ENCODE assay signal across 11 cellular contexts in genomic region chr22:25178348-25178747, GRCh38. TPM values are rescaled to one million over a fixed set of nuclear protein-coding genes. Genes with fewer than 3 reads are reported as not detected.
A peak's percentile ranks its signal among the peaks of the same experiment; 100 is the strongest.
DNase-seq lines count a peak whose midpoint lies in the region; ATAC-seq and TF ChIP-seq lines count a peak whose summit lies in the region.
"Not testable (repeated sequence)": the region's sequence is repeated elsewhere in the genome, so short reads cannot be mapped to it uniquely, and the experiment has no call there.
"Had no signal": no experiment of that assay in that cellular context is flagged by ENCODE, and none has a peak within 500 bp of the region (broad histone marks: within the 10 kb centered on the region; RNA-seq: fewer than 3 reads in every experiment).

No MANE protein-coding gene starts in this region.

- H3K4me3 ChIP-seq in CD4-positive, CD25-positive, alpha-beta regulatory T cell (ENCODE audit: low read depth, low read length); psoas muscle; upper lobe of right lung: not testable (repeated sequence)
- H3K4me3 ChIP-seq in heart right ventricle (peak overlapping the region in 1 of 10 donors; percentile 17), lower lobe of right lung (peak overlapping the region; percentile 33)

- H3K27ac ChIP-seq in CD4-positive, CD25-positive, alpha-beta regulatory T cell (ENCODE audit: insufficient read depth, low read length, poor library complexity, severe bottlenecking); lower lobe of right lung; psoas muscle; upper lobe of right lung: not testable (repeated sequence)
- H3K27ac ChIP-seq in RWPE1, result peak overlapping the region; percentile 92
- H3K27ac ChIP-seq in heart right ventricle, result peak overlapping the region in 1 of 10 donors; percentile 44

- H3K9me3 Mint-ChIP-seq in CD4-positive, CD25-positive, alpha-beta regulatory T cell; activated CD8-positive, alpha-beta T cell treated with anti-CD3 and anti-CD28 coated beads, Interleukin-2, amount 10 ng/mL, durations not matched to agents 7 days and 5 days (ENCODE audit: insufficient read depth); activated naive CD4-positive, alpha-beta T cell treated with anti-CD3 and anti-CD28 coated beads, Interleukin-2, amount 10 ng/mL, durations not matched to agents 7 days and 5 days: not testable (repeated sequence)

- H3K4me1 ChIP-seq in CD4-positive, CD25-positive, alpha-beta regulatory T cell (ENCODE audit: control insufficient read depth, insufficient read depth, low read length, poor library complexity, severe bottlenecking); heart right ventricle; lower lobe of right lung; psoas muscle; upper lobe of right lung: not testable (repeated sequence)

- not testable (repeated sequence) for H3K9me3 ChIP-seq in CD4-positive, CD25-positive, alpha-beta regulatory T cell (ENCODE audit: control insufficient read depth in 2 of 2, low read length in 2 of 2); lower lobe of right lung; psoas muscle; upper lobe of right lung
- peaks cover 0 to 12% (median 3%) of the 10 kb centered on the region in 11 donors for H3K9me3 ChIP-seq in heart right ventricle

- not testable (repeated sequence) for DNase-seq in CD4-positive, CD25-positive, alpha-beta regulatory T cell; RWPE1 (ENCODE audit: low spot score); activated CD8-positive, alpha-beta T cell treated with anti-CD3 and anti-CD28 coated beads, Interleukin-2, amount 10 ng/mL, durations not matched to agents 7 days and 5 days; activated naive CD4-positive, alpha-beta T cell treated with anti-CD3 and anti-CD28 coated beads, Interleukin-2, amount 10 ng/mL, durations not matched to agents 7 days and 5 days; heart right ventricle; lower lobe of right lung; psoas muscle
- peak; percentile 71 for DNase-seq in upper lobe of right lung

- WGBS in heart right ventricle, 2 donors, result 83 to 90% methylated on average over 6 of the region's 6 CpGs
- 85 to 91% (median 90%) methylated on average over 6 of the region's 6 CpGs for WGBS in psoas muscle, 3 donors

- H3K36me3 ChIP-seq in CD4-positive, CD25-positive, alpha-beta regulatory T cell (ENCODE audit: control insufficient read depth, insufficient read depth, low read length), result not testable (repeated sequence)
- H3K36me3 ChIP-seq in heart right ventricle, result peaks cover 0 to 92% (median 17%) of the 10 kb centered on the region in 9 donors
- H3K36me3 ChIP-seq in lower lobe of right lung, result peaks cover 50% of the 10 kb centered on the region
- peaks cover 0 to 77% of the 10 kb centered on the region in 2 donors for H3K36me3 ChIP-seq in psoas muscle (ENCODE audit: insufficient read depth in 1 of 2, low read depth in 1 of 2)
- H3K36me3 ChIP-seq in upper lobe of right lung, result peaks cover 28% of the 10 kb centered on the region

- peak in 1 of 2 donors; percentile 46 for ATAC-seq in CD4-positive, CD25-positive, alpha-beta regulatory T cell (ENCODE audit: low read depth in 2 of 2)
- not testable (repeated sequence) for ATAC-seq in activated CD8-positive, alpha-beta T cell treated with anti-CD3 and anti-CD28 coated beads, Interleukin-2, amount 10 ng/mL, durations not matched to agents 7 days and 5 days
- ATAC-seq in heart right ventricle, result peak in 5 of 8 donors; percentile 33 to 65 (median 42)
- peak in 1 of 2 donors; percentile 55 for ATAC-seq in lower lobe of right lung
- ATAC-seq in psoas muscle, result peak in 3 of 4 donors; percentile 28 to 60 (median 40)
- ATAC-seq in upper lobe of right lung, result peak; percentile 9

- H3K4me1 Mint-ChIP-seq in CD4-positive, CD25-positive, alpha-beta regulatory T cell; activated CD8-positive, alpha-beta T cell treated with anti-CD3 and anti-CD28 coated beads, Interleukin-2, amount 10 ng/mL, durations not matched to agents 7 days and 5 days (ENCODE audit: low read depth); activated naive CD4-positive, alpha-beta T cell treated with anti-CD3 and anti-CD28 coated beads, Interleukin-2, amount 10 ng/mL, durations not matched to agents 7 days and 5 days: not testable (repeated sequence)

- intact Hi-C loops in heart right ventricle (cut with DNase I), result loop anchor here in 3 of 10 donors (10.0 kb wide), 2 partner anchors 64 to 94 kb away; no protein-coding TSS in a partner anchor
- intact Hi-C loops in lower lobe of right lung (cut with DNase I); psoas muscle (cut with DNase I); upper lobe of right lung (cut with DNase I): not testable (repeated sequence)

- not testable (repeated sequence) for H3K36me3 Mint-ChIP-seq in CD4-positive, CD25-positive, alpha-beta regulatory T cell
- peaks cover 18% of the 10 kb centered on the region for H3K36me3 Mint-ChIP-seq in activated CD8-positive, alpha-beta T cell treated with anti-CD3 and anti-CD28 coated beads, Interleukin-2, amount 10 ng/mL, durations not matched to agents 7 days and 5 days (ENCODE audit: low read depth)
- peaks cover 29% of the 10 kb centered on the region for H3K36me3 Mint-ChIP-seq in activated naive CD4-positive, alpha-beta T cell treated with anti-CD3 and anti-CD28 coated beads, Interleukin-2, amount 10 ng/mL, durations not matched to agents 7 days and 5 days

- POLR2A ChIA-PET in RWPE1 (lab: Yijun Ruan, JAX; ENCODE audit: low non-redundant PET); activated CD8-positive, alpha-beta T cell treated with anti-CD3 and anti-CD28 coated beads, Interleukin-2, amount 10 ng/mL, durations not matched to agents 7 days and 5 days (lab: Charles Lee): not testable (repeated sequence)

- not testable (repeated sequence) for H3K27me3 ChIP-seq in CD4-positive, CD25-positive, alpha-beta regulatory T cell (ENCODE audit: control insufficient read depth, insufficient read depth, low read length); heart right ventricle; lower lobe of right lung (ENCODE audit: low read depth); psoas muscle (ENCODE audit: insufficient read depth in 3 of 3, low read length in 2 of 3); upper lobe of right lung

- peak overlapping the region in 3 of 4 donors; percentile 71 to 78 (median 75) for H3K4me3 Mint-ChIP-seq in CD4-positive, CD25-positive, alpha-beta regulatory T cell
- H3K4me3 Mint-ChIP-seq in activated CD8-positive, alpha-beta T cell treated with anti-CD3 and anti-CD28 coated beads, Interleukin-2, amount 10 ng/mL, durations not matched to agents 7 days and 5 days, result peak overlapping the region; percentile 43
- H3K4me3 Mint-ChIP-seq in activated naive CD4-positive, alpha-beta T cell treated with anti-CD3 and anti-CD28 coated beads, Interleukin-2, amount 10 ng/mL, durations not matched to agents 7 days and 5 days, result peak overlapping the region; percentile 65

- not testable (repeated sequence) for H3K27me3 Mint-ChIP-seq in CD4-positive, CD25-positive, alpha-beta regulatory T cell; activated CD8-positive, alpha-beta T cell treated with anti-CD3 and anti-CD28 coated beads, Interleukin-2, amount 10 ng/mL, durations not matched to agents 7 days and 5 days (ENCODE audit: low read depth); activated naive CD4-positive, alpha-beta T cell treated with anti-CD3 and anti-CD28 coated beads, Interleukin-2, amount 10 ng/mL, durations not matched to agents 7 days and 5 days

- CTCF ChIA-PET in RWPE1 (lab: Yijun Ruan, JAX); activated CD8-positive, alpha-beta T cell treated with anti-CD3 and anti-CD28 coated beads, Interleukin-2, amount 10 ng/mL, durations not matched to agents 7 days and 5 days (lab: Charles Lee); activated naive CD4-positive, alpha-beta T cell treated with anti-CD3 and anti-CD28 coated beads, Interleukin-2, amount 10 ng/mL, durations not matched to agents 7 days and 5 days (lab: Charles Lee): not testable (repeated sequence)

- TF ChIP-seq CTCF in RWPE1 (conservative IDR thresholded peaks at IDR 0.05; ENCODE audit: low read depth); heart right ventricle (IDR thresholded peaks at IDR 0.05); lower lobe of right lung (IDR thresholded peaks at IDR 0.05); psoas muscle (IDR thresholded peaks at IDR 0.05); upper lobe of right lung (IDR thresholded peaks at IDR 0.05): not testable (repeated sequence)

- H3K27ac Mint-ChIP-seq in CD4-positive, CD25-positive, alpha-beta regulatory T cell, result peak overlapping the region in 1 of 3 donors; percentile 55
- not testable (repeated sequence) for H3K27ac Mint-ChIP-seq in activated CD8-positive, alpha-beta T cell treated with anti-CD3 and anti-CD28 coated beads, Interleukin-2, amount 10 ng/mL, durations not matched to agents 7 days and 5 days
- peak overlapping the region; percentile 87 for H3K27ac Mint-ChIP-seq in activated naive CD4-positive, alpha-beta T cell treated with anti-CD3 and anti-CD28 coated beads, Interleukin-2, amount 10 ng/mL, durations not matched to agents 7 days and 5 days

RNA-seq across cellular contexts. Expression of gene CRYBB3, which starts 21.3 kb away (rescaled TPM):
- total RNA-seq in CD4-positive, CD25-positive, alpha-beta regulatory T cell, result not detected
- polyA plus RNA-seq in CD4-positive, CD25-positive, alpha-beta regulatory T cell, result not detected
- total RNA-seq in activated CD8-positive, alpha-beta T cell treated with anti-CD3 and anti-CD28 coated beads, Interleukin-2, amount 10 ng/mL, durations not matched to agents 7 days and 5 days, result not detected
- total RNA-seq in heart right ventricle, result under 1 TPM in 2 of 10 donors, not detected in 8; 0.38 to 0.44 TPM
- polyA plus RNA-seq in heart right ventricle, result under 1 TPM; 0.06 to 0.37 TPM
- 0.74 TPM for total RNA-seq in lower lobe of right lung
- under 1 TPM in 2 of 4 donors, not detected in 2; 0.38 to 0.68 TPM for total RNA-seq in psoas muscle
- under 1 TPM in 2 of 3 donors, not detected in 1; 0.07 to 0.22 TPM for polyA plus RNA-seq in psoas muscle
- total RNA-seq in upper lobe of right lung, result 0.72 TPM
- total RNA-seq: HT1080 had no signal
- polyA plus RNA-seq: GM23338, IgD-negative memory B cell had no signal

RNA-seq across cellular contexts. Expression of gene CRYBB2, which starts 41.1 kb away (rescaled TPM):
- total RNA-seq in CD4-positive, CD25-positive, alpha-beta regulatory T cell, result not detected
- polyA plus RNA-seq in CD4-positive, CD25-positive, alpha-beta regulatory T cell, result not detected
- total RNA-seq in activated CD8-positive, alpha-beta T cell treated with anti-CD3 and anti-CD28 coated beads, Interleukin-2, amount 10 ng/mL, durations not matched to agents 7 days and 5 days, result not detected
- total RNA-seq in heart right ventricle, result not detected
- under 1 TPM in 1 of 2 donors, not detected in 1; 0.13 TPM for polyA plus RNA-seq in heart right ventricle
- total RNA-seq in lower lobe of right lung, result not detected
- total RNA-seq in psoas muscle, result not detected
- polyA plus RNA-seq in psoas muscle, result under 1 TPM in 1 of 3 donors, not detected in 2; 0.04 TPM
- total RNA-seq in upper lobe of right lung, result not detected
- total RNA-seq: HT1080 had no signal
- polyA plus RNA-seq: IgD-negative memory B cell had no signal
